In genomic region chr17:76566613-76566943, GRCh38 we compare ENCODE assay signal across 24 cellular contexts. TPM values are rescaled to one million over a fixed set of nuclear protein-coding genes. Genes with fewer than 3 reads are reported as not detected.
A peak's percentile ranks its signal among the peaks of the same experiment; 100 is the strongest.
DNase-seq lines count a peak whose midpoint lies in the region; ATAC-seq and TF ChIP-seq lines count a peak whose summit lies in the region.
"Had no signal": no experiment of that assay in that cellular context is flagged by ENCODE, and none has a peak within 500 bp of the region (broad histone marks: within the 10 kb centered on the region; RNA-seq: fewer than 3 reads in every experiment).

No MANE protein-coding gene starts in this region.

- no TSS peak for BruUV-seq in OCI-LY7 (replicated peaks; lab: Mats Ljungman, UMichigan)

- H3K36me3 Mint-ChIP-seq in stimulated activated effector memory CD8-positive, alpha-beta T cell treated with anti-CD3 and anti-CD28 coated beads, Interleukin-12 subunit alpha, Interleukin-12 subunit beta, amount 100 ng/mL, for 72 hours = peaks cover 64% of the 10 kb centered on the region

- peaks cover 13% of the 10 kb centered on the region for H3K79me2 ChIP-seq in OCI-LY7 (ENCODE audit: insufficient read depth, low read depth, low read length)

- H3K4me3 ChIP-seq in OCI-LY7 (ENCODE audit: low read depth, low read length, poor library complexity, severe bottlenecking) = no peak overlapping the region
- H3K4me3 ChIP-seq in body of pancreas = no peak overlapping the region
- H3K4me3 ChIP-seq: colonic mucosa, esophagus muscularis mucosa, sigmoid colon, tibial nerve had no signal

- no peak overlapping the region for H2AFZ ChIP-seq in OCI-LY7 (ENCODE audit: low read length)

- intact Hi-C loops in OCI-LY7 (cut with micrococcal nuclease; ENCODE audit: unreplicated experiment) (no loop called here), body of pancreas (cut with DNase I) (no loop called here), left colon (cut with DNase I, micrococcal nuclease) (no loop called here)

- TF ChIP-seq CTCF in OCI-LY7 (conservative IDR thresholded peaks at IDR 0.05; ENCODE audit: low read length) (no peak), body of pancreas (IDR thresholded peaks at IDR 0.05) (no peak)

- H3K9me2 ChIP-seq in OCI-LY7 (ENCODE audit: insufficient read depth, low read length) = no peaks in the 10 kb centered on the region

- peak overlapping the region; percentile 81 for H3K27ac Mint-ChIP-seq in stimulated activated effector memory CD8-positive, alpha-beta T cell treated with anti-CD3 and anti-CD28 coated beads, Interleukin-12 subunit alpha, Interleukin-12 subunit beta, amount 100 ng/mL, for 72 hours

- peaks cover 54% of the 10 kb centered on the region for H3K4me1 Mint-ChIP-seq in stimulated activated effector memory CD8-positive, alpha-beta T cell treated with anti-CD3 and anti-CD28 coated beads, Interleukin-12 subunit alpha, Interleukin-12 subunit beta, amount 100 ng/mL, for 72 hours

- H3K27ac ChIP-seq in OCI-LY7 (ENCODE audit: low read depth, low read length, poor library complexity, severe bottlenecking) (peak overlapping the region; percentile 38), body of pancreas (peak overlapping the region in 3 of 4 donors; percentile 65 to 88 (median 77))
- H3K27ac ChIP-seq: colonic mucosa, esophagus muscularis mucosa, sigmoid colon had no signal

- peak; percentile 21 for DNase-seq in ELR (ENCODE audit: low read depth)
- no peak for DNase-seq in OCI-LY7 (ENCODE audit: low spot score)
- no peak for DNase-seq in body of pancreas
- no peak for DNase-seq in stimulated activated effector memory CD8-positive, alpha-beta T cell treated with anti-CD3 and anti-CD28 coated beads, Interleukin-12 subunit alpha, Interleukin-12 subunit beta, amount 100 ng/mL, for 72 hours (ENCODE audit: low spot score in 2 of 2)
- DNase-seq in stimulated activated CD4-positive, alpha-beta T cell treated with anti-CD3 and anti-CD28 coated beads, Interleukin-2, amount 100 ng/mL, for 24 hours = no peak
- DNase-seq in left colon = no peak
- no peak for DNase-seq in HuH-7 (ENCODE audit: low spot score)
- DNase-seq: activated CD4-positive, alpha-beta memory T cell treated with anti-CD3 and anti-CD28 coated beads, Interleukin-2, amount 10 ng/mL, durations not matched to agents 7 days and 5 days; activated effector memory CD4-positive, alpha-beta T cell treated with anti-CD3 and anti-CD28 coated beads, Interleukin-2, amount 50 U/mL, for 16 hours; colonic mucosa; DMS79; islet precursor cell; NCI-H1105; NCI-H2081; NCI-H774; OCI-M1; SHP77 treated with DMSO at 0.1 percent for 48 hours; sigmoid colon; stimulated activated naive CD8-positive, alpha-beta T cell treated with anti-CD3 and anti-CD28 coated beads, Interleukin-15, amount 100 ng/mL, for 72 hours had no signal

- no peaks in the 10 kb centered on the region for H3K9me3 Mint-ChIP-seq in stimulated activated effector memory CD8-positive, alpha-beta T cell treated with anti-CD3 and anti-CD28 coated beads, Interleukin-12 subunit alpha, Interleukin-12 subunit beta, amount 100 ng/mL, for 72 hours
- H3K9me3 Mint-ChIP-seq: activated CD4-positive, alpha-beta memory T cell treated with anti-CD3 and anti-CD28 coated beads, Interleukin-2, amount 10 ng/mL, durations not matched to agents 7 days and 5 days; stimulated activated naive CD8-positive, alpha-beta T cell treated with anti-CD3 and anti-CD28 coated beads, Interleukin-15, amount 100 ng/mL, for 72 hours had no signal

- CTCF ChIA-PET in OCI-LY7 (lab: Charles Lee; ENCODE audit: unreplicated experiment) = interaction anchor here (1.1 to 1.9 kb wide), 2 partner anchors 9 to 116 kb away, joined by 4 to 7 read pairs; no protein-coding TSS in a partner anchor

- H3K4me3 Mint-ChIP-seq in stimulated activated effector memory CD8-positive, alpha-beta T cell treated with anti-CD3 and anti-CD28 coated beads, Interleukin-12 subunit alpha, Interleukin-12 subunit beta, amount 100 ng/mL, for 72 hours = no peak overlapping the region
- H3K4me3 Mint-ChIP-seq: activated CD4-positive, alpha-beta memory T cell treated with anti-CD3 and anti-CD28 coated beads, Interleukin-2, amount 10 ng/mL, durations not matched to agents 7 days and 5 days; stimulated activated naive CD8-positive, alpha-beta T cell treated with anti-CD3 and anti-CD28 coated beads, Interleukin-15, amount 100 ng/mL, for 72 hours had no signal

- ATAC-seq in body of pancreas (no peak), left colon (no peak)
- no peak for ATAC-seq in stimulated activated effector memory CD8-positive, alpha-beta T cell treated with anti-CD3 and anti-CD28 coated beads, Interleukin-12 subunit alpha, Interleukin-12 subunit beta, amount 100 ng/mL, for 72 hours
- ATAC-seq: activated CD4-positive, CD25-positive, alpha-beta regulatory T cell treated with anti-CD3 and anti-CD28 coated beads, Interleukin-2, amount 50 U/mL, for 24 hours; stimulated activated naive CD8-positive, alpha-beta T cell treated with anti-CD3 and anti-CD28 coated beads, Interleukin-15, amount 100 ng/mL, for 72 hours had no signal

- no peaks in the 10 kb centered on the region for H3K27me3 ChIP-seq in body of pancreas
- H3K27me3 ChIP-seq: colonic mucosa, sigmoid colon, tibial nerve had no signal

- POLR2A ChIA-PET in OCI-LY7 (lab: Charles Lee) = interaction anchor here (0.6 to 3.6 kb wide), 8 partner anchors 9 to 357 kb away, joined by 3 to 21 read pairs (median 3); no protein-coding TSS in a partner anchor

- H3K4me2 ChIP-seq in OCI-LY7 (ENCODE audit: low read length) = peak overlapping the region; percentile 11; the same call in 1 of the 2 replicates

- H3K9me3 ChIP-seq in OCI-LY7 (ENCODE audit: low read length) (no peaks in the 10 kb centered on the region), body of pancreas (no peaks in the 10 kb centered on the region)
- H3K9me3 ChIP-seq: colonic mucosa, esophagus muscularis mucosa, sigmoid colon, tibial nerve had no signal

- 76 to 78% methylated on average over 3 of the region's 3 CpGs for WGBS in body of pancreas, 2 donors

- H3K36me3 ChIP-seq in OCI-LY7 (ENCODE audit: insufficient read depth, low read length) (peaks cover 55% of the 10 kb centered on the region), body of pancreas (replicated peaks in 1 of 2; ENCODE audit: insufficient read depth in 1 of 2, low read depth in 2 of 2) (peaks cover 2% of the 10 kb centered on the region in 2 donors)
- H3K36me3 ChIP-seq: colonic mucosa had no signal

- H3K4me1 ChIP-seq in OCI-LY7 (ENCODE audit: insufficient read depth, low read length, poor library complexity, severe bottlenecking) (peaks cover 34% of the 10 kb centered on the region), body of pancreas (peaks cover 52% of the 10 kb centered on the region)
- H3K4me1 ChIP-seq: colonic mucosa had no signal

- peaks cover 16% of the 10 kb centered on the region for H4K20me1 ChIP-seq in OCI-LY7 (ENCODE audit: insufficient read depth, low read length)

- TF ChIP-seq POLR2A in body of pancreas (IDR thresholded peaks at IDR 0.05) = no peak

RNA-seq across cellular contexts. Expression of gene ST6GALNAC2, which starts 19.1 kb away (rescaled TPM):
- not detected in 2 replicates for total RNA-seq in OCI-LY7 (2014; rRNA removed; shearing (Covaris generic))
- not detected in 2 replicates for total RNA-seq in OCI-LY7 (2022)
- 10 to 100 TPM in 1 of 2 donors, 1 to 10 TPM in 1; 6.9 to 10.1 TPM for total RNA-seq in body of pancreas
- total RNA-seq in left colon = 1 to 10 TPM; 3.9 to 4.5 TPM
- total RNA-seq: frontal cortex had no signal

RNA-seq across cellular contexts. Expression of gene PRCD, which starts 26.7 kb away (rescaled TPM):
- total RNA-seq in OCI-LY7 (2014; rRNA removed; shearing (Covaris generic)) = 5.7 and 6.3 TPM in 2 replicates
- total RNA-seq in OCI-LY7 (2022) (11.7 and 15.9 TPM in 2 replicates), body of pancreas (1 to 10 TPM in 1 of 2 donors, under 1 TPM in 1; 0.52 to 4.6 TPM), left colon (1 to 10 TPM in 1 of 2 donors, under 1 TPM in 1; 0.92 to 2.3 TPM)
- total RNA-seq: activated CD4-positive, alpha-beta memory T cell treated with anti-CD3 and anti-CD28 coated beads, Interleukin-2, amount 10 ng/mL, durations not matched to agents 7 days and 5 days; bronchial epithelial cell had no signal

RNA-seq across cellular contexts. Expression of gene CYGB, which starts 29.1 kb away (rescaled TPM):
- 0.33 and 0.57 TPM in 2 replicates for total RNA-seq in OCI-LY7 (2014; rRNA removed; shearing (Covaris generic))
- total RNA-seq in OCI-LY7 (2022) (0.22 and 0.44 TPM in 2 replicates), body of pancreas (10 to 100 TPM in 1 of 2 donors, 1 to 10 TPM in 1; 9.6 to 21.1 TPM), left colon (10 to 100 TPM in 1 of 2 donors, 1 to 10 TPM in 1; 9.0 to 12.2 TPM)
- total RNA-seq: activated CD4-positive, alpha-beta memory T cell treated with anti-CD3 and anti-CD28 coated beads, Interleukin-2, amount 10 ng/mL, durations not matched to agents 7 days and 5 days had no signal

Comparison
In these comparisons a context has a peak if more than half of its experiments do, and no peak if none do; other contexts are left out.
1. RNA of gene ST6GALNAC2, which starts 19.1 kb away (total RNA-seq): 6.9 to 10.1 TPM in body of pancreas and 3.9 to 4.5 TPM in left colon; not detected in OCI-LY7; every median in the first group is over 4 times any median in the second.
2. RNA of gene CYGB, which starts 29.1 kb away (total RNA-seq): 9.6 to 21.1 TPM in body of pancreas and 9.0 to 12.2 TPM in left colon; 0.22 to 0.57 TPM in OCI-LY7; every median in the first group is over 4 times any median in the second.